ENCODE assay signal across 10 cellular contexts in genomic region chr2:181165199-181165868, GRCh38.
DNase-seq lines count a peak whose midpoint lies in the region; ATAC-seq and TF ChIP-seq lines count a peak whose summit lies in the region.
"Had no signal": no experiment of that assay in that cellular context is flagged by ENCODE, and none has a peak within 500 bp of the region (broad histone marks: within the 10 kb centered on the region; RNA-seq: fewer than 3 reads in every experiment).

No MANE protein-coding gene starts in this region.

- H3K4me1 ChIP-seq in Peyer's patch: peaks cover 0 to 5% (median 0%) of the 10 kb centered on the region in 4 donors
- H3K4me1 ChIP-seq: A549 had no signal

- peaks cover 36% of the 10 kb centered on the region for H3K4me1 Mint-ChIP-seq in activated CD4-positive, alpha-beta T cell treated with anti-CD3 and anti-CD28 coated beads, Interleukin-2, amount 10 ng/mL, durations not matched to agents 24 days and 14 days
- H3K4me1 Mint-ChIP-seq in stimulated activated naive B cell treated with anti-CD40 and anti-IgM and Interleukin-4, amounts not matched to agents 10 μg/mL and 1 μg/mL and 100 μg/mL, for 72 hours: peaks cover 20 to 36% of the 10 kb centered on the region in 2 donors

- H3K27ac Mint-ChIP-seq in activated CD4-positive, alpha-beta T cell treated with anti-CD3 and anti-CD28 coated beads, Interleukin-2, amount 10 ng/mL, durations not matched to agents 24 days and 14 days: peak overlapping the region; percentile 93
- peak overlapping the region; percentile 82 for H3K27ac Mint-ChIP-seq in stimulated activated naive B cell treated with anti-CD40 and anti-IgM and Interleukin-4, amounts not matched to agents 10 μg/mL and 1 μg/mL and 100 μg/mL, for 72 hours

- H3K9me3 Mint-ChIP-seq in activated CD4-positive, alpha-beta T cell treated with anti-CD3 and anti-CD28 coated beads, Interleukin-2, amount 10 ng/mL, durations not matched to agents 24 days and 14 days: peaks cover 30% of the 10 kb centered on the region
- H3K9me3 Mint-ChIP-seq in stimulated activated naive B cell treated with anti-CD40 and anti-IgM and Interleukin-4, amounts not matched to agents 10 μg/mL and 1 μg/mL and 100 μg/mL, for 72 hours: peaks cover 10 to 14% of the 10 kb centered on the region in 2 donors

- no peaks in the 10 kb centered on the region for H3K36me3 ChIP-seq in Peyer's patch

- intact Hi-C loops in activated CD4-positive, alpha-beta T cell treated with anti-CD3 and anti-CD28 coated beads, Interleukin-2, amount 10 ng/mL, durations not matched to agents 24 days and 14 days (cut with micrococcal nuclease): loop anchor here (1.0 to 2.0 kb wide), 4 partner anchors 13 to 59 kb away; no protein-coding TSS in a partner anchor

- no peak for TF ChIP-seq POLR2A in Peyer's patch (IDR thresholded peaks at IDR 0.05)

- H3K27me3 ChIP-seq in Peyer's patch: no peaks in the 10 kb centered on the region

- peak overlapping the region; percentile 40 to 69 (median 58) for H3K27ac ChIP-seq in Peyer's patch
- H3K27ac ChIP-seq: A549 had no signal

- H3K9me3 ChIP-seq in Peyer's patch: no peaks in the 10 kb centered on the region
- H3K9me3 ChIP-seq: A549 had no signal

- TF ChIP-seq CTCF in Peyer's patch (IDR thresholded peaks at IDR 0.05): no peak

- peak; percentile 81 for DNase-seq in activated CD4-positive, alpha-beta T cell treated with anti-CD3 and anti-CD28 coated beads, Interleukin-2, amount 10 ng/mL, durations not matched to agents 24 days and 14 days
- DNase-seq in activated CD4-positive, alpha-beta T cell treated with anti-CD3 and anti-CD28 coated beads for 48 hours: no peak
- DNase-seq in Peyer's patch (no peak), NCI-H82 (lab: John Stamatoyannopoulos, UW) (no peak), dermis blood vessel endothelial cell (no peak), SIG-M5 (lab: John Stamatoyannopoulos, UW) (no peak)
- DNase-seq in stimulated activated naive B cell treated with anti-CD40 and anti-IgM and Interleukin-4, amounts not matched to agents 10 μg/mL and 1 μg/mL and 100 μg/mL, for 72 hours: no peak
- DNase-seq: NCI-H1694 treated with DMSO at 0.1 percent for 48 hours had no signal

- H3K4me3 Mint-ChIP-seq in activated CD4-positive, alpha-beta T cell treated with anti-CD3 and anti-CD28 coated beads, Interleukin-2, amount 10 ng/mL, durations not matched to agents 24 days and 14 days: peak overlapping the region; percentile 58
- peak overlapping the region; percentile 41 to 63 for H3K4me3 Mint-ChIP-seq in stimulated activated naive B cell treated with anti-CD40 and anti-IgM and Interleukin-4, amounts not matched to agents 10 μg/mL and 1 μg/mL and 100 μg/mL, for 72 hours

- H3K4me3 ChIP-seq in Peyer's patch: no peak overlapping the region
- H3K4me3 ChIP-seq: A549 had no signal

- ATAC-seq in HG02678 (IDR thresholded peaks at IDR 0.05; ENCODE audit: unreplicated experiment): peak; percentile 68
- peak; percentile 84 for ATAC-seq in stimulated activated naive B cell treated with anti-CD40 and anti-IgM and Interleukin-4, amounts not matched to agents 10 μg/mL and 1 μg/mL and 100 μg/mL, for 72 hours (replicated peaks)
- ATAC-seq: A549 had no signal

- peaks cover 33% of the 10 kb centered on the region for H3K36me3 Mint-ChIP-seq in activated CD4-positive, alpha-beta T cell treated with anti-CD3 and anti-CD28 coated beads, Interleukin-2, amount 10 ng/mL, durations not matched to agents 24 days and 14 days (ENCODE audit: low read depth)
- H3K36me3 Mint-ChIP-seq in stimulated activated naive B cell treated with anti-CD40 and anti-IgM and Interleukin-4, amounts not matched to agents 10 μg/mL and 1 μg/mL and 100 μg/mL, for 72 hours: peaks cover 8 to 11% of the 10 kb centered on the region in 2 donors

- H3K27me3 Mint-ChIP-seq in activated CD4-positive, alpha-beta T cell treated with anti-CD3 and anti-CD28 coated beads, Interleukin-2, amount 10 ng/mL, durations not matched to agents 24 days and 14 days: no peaks in the 10 kb centered on the region
- H3K27me3 Mint-ChIP-seq in stimulated activated naive B cell treated with anti-CD40 and anti-IgM and Interleukin-4, amounts not matched to agents 10 μg/mL and 1 μg/mL and 100 μg/mL, for 72 hours: no peaks in the 10 kb centered on the region
